29 cellular contexts compared by ENCODE assay signal in genomic region chr15:37638139-37638538, GRCh38.
"Had no signal": no experiment of that assay in that cellular context is flagged by ENCODE, and none has a peak within 500 bp of the region (broad histone marks: within the 10 kb centered on the region; RNA-seq: fewer than 3 reads in every experiment).

No MANE protein-coding gene starts in this region.

- H3K4me2 ChIP-seq: smooth muscle cell had no signal

- H3K27ac ChIP-seq: left lung, lower lobe of right lung, pancreas, prostate gland, right lobe of liver, testis, thyroid gland, transverse colon, upper lobe of left lung, vagina had no signal

- H3K4me3 ChIP-seq: left lung, lower lobe of right lung, pancreas, prostate gland, right lobe of liver, smooth muscle cell, testis, thyroid gland, transverse colon, upper lobe of left lung, vagina had no signal

- H3K27me3 Mint-ChIP-seq: stimulated activated memory B cell treated with anti-CD40 and anti-IgM and Interleukin-4, amounts not matched to agents 10 μg/mL and 1 μg/mL and 100 μg/mL, for 72 hours; stimulated activated naive CD8-positive, alpha-beta T cell treated with anti-CD3 and anti-CD28 coated beads, Interleukin-15, amount 100 ng/mL, for 72 hours had no signal

- H3K27me3 ChIP-seq: left lung, pancreas, right lobe of liver, testis, thyroid gland, transverse colon, upper lobe of left lung, vagina had no signal

- H3K9me3 Mint-ChIP-seq: neural crest cell; stimulated activated memory B cell treated with anti-CD40 and anti-IgM and Interleukin-4, amounts not matched to agents 10 μg/mL and 1 μg/mL and 100 μg/mL, for 72 hours had no signal

- H3K9me3 ChIP-seq: left lung, lower lobe of right lung, pancreas, prostate gland, right lobe of liver, testis, thyroid gland, transverse colon, upper lobe of left lung, vagina had no signal

- H3K36me3 ChIP-seq: left lung, lower lobe of right lung, pancreas, prostate gland, right lobe of liver, thyroid gland, transverse colon, upper lobe of left lung, vagina had no signal

- FAIRE-seq: islet of Langerhans, kidney, pancreas had no signal

- H3K36me3 Mint-ChIP-seq: immature natural killer cell; naive thymus-derived CD8-positive, alpha-beta T cell; stimulated activated memory B cell treated with anti-CD40 and anti-IgM and Interleukin-4, amounts not matched to agents 10 μg/mL and 1 μg/mL and 100 μg/mL, for 72 hours had no signal

- H3K4me3 Mint-ChIP-seq: immature natural killer cell; naive thymus-derived CD8-positive, alpha-beta T cell; nephron; neural crest cell; stimulated activated memory B cell treated with anti-CD40 and anti-IgM and Interleukin-4, amounts not matched to agents 10 μg/mL and 1 μg/mL and 100 μg/mL, for 72 hours; stimulated activated naive CD8-positive, alpha-beta T cell treated with anti-CD3 and anti-CD28 coated beads, Interleukin-15, amount 100 ng/mL, for 72 hours had no signal

- DNase-seq: immature natural killer cell; kidney; left colon; left lung; lower lobe of right lung; mammary epithelial cell; mesenchymal stem cell; naive thymus-derived CD8-positive, alpha-beta T cell; nucleus accumbens; pancreas; posterior cingulate gyrus; right lobe of liver; stimulated activated CD4-positive, alpha-beta T cell treated with anti-CD3 and anti-CD28 coated beads, Interleukin-1b, Interleukin-23, amount 100 ng/mL, for 48 hours; stimulated activated CD4-positive, alpha-beta T cell treated with anti-CD3 and anti-CD28 coated beads, Interleukin-2, amount 100 ng/mL, for 48 hours; stimulated activated CD4-positive, alpha-beta T cell treated with anti-CD3 and anti-CD28 coated beads, Interleukin-4, amount 100 ng/mL, for 4 hours; stimulated activated CD8-positive, alpha-beta memory T cell treated with anti-CD3 and anti-CD28 coated beads, Interleukin-4, amount 100 ng/mL, for 48 hours; stimulated activated naive CD4-positive, alpha-beta T cell treated with Interleukin-2 at 50 U/mL for 16 hours; stimulated activated naive CD8-positive, alpha-beta T cell treated with anti-CD3 and anti-CD28 coated beads, Interleukin-15, amount 100 ng/mL, for 72 hours; testis; thyroid gland; transverse colon; upper lobe of left lung had no signal

- H3K27ac Mint-ChIP-seq: immature natural killer cell; naive thymus-derived CD8-positive, alpha-beta T cell; nephron; stimulated activated memory B cell treated with anti-CD40 and anti-IgM and Interleukin-4, amounts not matched to agents 10 μg/mL and 1 μg/mL and 100 μg/mL, for 72 hours; stimulated activated naive CD8-positive, alpha-beta T cell treated with anti-CD3 and anti-CD28 coated beads, Interleukin-15, amount 100 ng/mL, for 72 hours had no signal

- H3K4me1 Mint-ChIP-seq: immature natural killer cell; naive thymus-derived CD8-positive, alpha-beta T cell; nephron; neural crest cell; stimulated activated memory B cell treated with anti-CD40 and anti-IgM and Interleukin-4, amounts not matched to agents 10 μg/mL and 1 μg/mL and 100 μg/mL, for 72 hours; stimulated activated naive CD8-positive, alpha-beta T cell treated with anti-CD3 and anti-CD28 coated beads, Interleukin-15, amount 100 ng/mL, for 72 hours had no signal

- ATAC-seq: left colon; left lung; lower lobe of right lung; naive thymus-derived CD8-positive, alpha-beta T cell; pancreas; right lobe of liver; stimulated activated memory B cell treated with anti-CD40 and anti-IgM and Interleukin-4, amounts not matched to agents 10 μg/mL and 1 μg/mL and 100 μg/mL, for 72 hours; stimulated activated naive CD8-positive, alpha-beta T cell treated with anti-CD3 and anti-CD28 coated beads, Interleukin-15, amount 100 ng/mL, for 72 hours had no signal

- H3K4me1 ChIP-seq: left lung, lower lobe of right lung, pancreas, prostate gland, right lobe of liver, testis, thyroid gland, transverse colon, upper lobe of left lung, vagina had no signal
